Comparison of ENCODE assay signal across 1 cellular context in genomic region chr2:66445076-66445724, GRCh38.
TF ChIP-seq lines count a peak whose summit lies in the region.

No MANE protein-coding gene starts in this region.

TF ChIP-seq in H1, 55 proteins besides CTCF, POLR2A, EP300 and RAD21:
- TF ChIP-seq CBX8 (IDR thresholded peaks at IDR 0.05; ENCODE audit: borderline replicate concordance, low read depth, low read length) (0 out of 2 replicates have a peak, but pooled peaks have one; percentile 9), KDM4A (IDR thresholded peaks at IDR 0.05; ENCODE audit: low read depth, low read length, severe bottlenecking) (peak; percentile 11), ASH2L (IDR thresholded peaks at IDR 0.05; ENCODE audit: low read length) (no peak), TCF12 (IDR thresholded peaks at IDR 0.05; ENCODE audit: low read depth, low read length) (0 out of 2 replicates have a peak, but pooled peaks have one; percentile 21), RNF2 (IDR thresholded peaks at IDR 0.05; ENCODE audit: borderline replicate concordance, low read depth, low read length, missing control alignments, poor library complexity, severe bottlenecking) (peak; percentile 8), GABPA (IDR thresholded peaks at IDR 0.05; ENCODE audit: borderline replicate concordance, insufficient read depth, low read length) (0 out of 2 replicates have a peak, but pooled peaks have one; percentile 43), EGR1 (IDR thresholded peaks at IDR 0.05; ENCODE audit: borderline replicate concordance, low read depth, low read length) (no peak), E2F6 (IDR thresholded peaks at IDR 0.05) (peak; percentile 75), TAF7 (optimal IDR thresholded peaks at IDR 0.05; ENCODE audit: borderline replicate concordance, low read depth, low read length) (no peak), MAX (IDR thresholded peaks at IDR 0.05) (peak; percentile 89)
